28 cellular contexts compared by ENCODE assay signal in the genomic region with DNA sequence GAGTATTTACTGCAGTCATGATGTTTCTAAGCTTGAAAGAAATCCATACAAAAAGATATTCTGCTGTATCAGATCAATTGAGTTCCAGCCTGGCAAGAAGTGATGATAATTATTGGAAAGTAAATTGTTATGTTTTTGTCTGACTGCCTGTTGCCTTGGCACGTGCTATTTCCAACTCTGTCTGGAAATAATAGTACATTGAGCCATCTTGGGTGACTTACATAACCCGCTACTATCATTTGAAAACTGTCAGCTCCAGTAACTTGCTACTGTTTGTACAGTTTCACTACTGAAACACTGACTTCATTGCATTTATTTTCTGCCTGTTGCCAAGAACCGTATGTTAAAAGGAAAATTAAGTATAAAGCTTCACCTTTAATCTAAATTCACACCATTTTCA.
DNase-seq lines count a peak whose midpoint lies in the region; ATAC-seq and TF ChIP-seq lines count a peak whose summit lies in the region.
"Had no signal": no experiment of that assay in that cellular context is flagged by ENCODE, and none has a peak within 500 bp of the region (broad histone marks: within the 10 kb centered on the region; RNA-seq: fewer than 3 reads in every experiment).

No MANE protein-coding gene starts in this region.

- H4K20me1 ChIP-seq in GM23338 (replicated peaks; ENCODE audit: insufficient read depth), result no peaks in the 10 kb centered on the region

- no peak for ATAC-seq in GM23338
- ATAC-seq in GM18519 (IDR thresholded peaks at IDR 0.05; ENCODE audit: low FRiP score, unreplicated experiment), result no peak
- ATAC-seq: activated CD8-positive, alpha-beta T cell treated with anti-CD3 and anti-CD28 coated beads, Interleukin-2, amount 10 ng/mL, durations not matched to agents 7 days and 5 days had no signal

- H3K4me3 ChIP-seq in GM23338, result no peak overlapping the region
- peak overlapping the region; percentile 43 for H3K4me3 ChIP-seq in endocrine pancreas (ENCODE audit: control insufficient read depth, insufficient read depth, low read length)
- H3K4me3 ChIP-seq: lower lobe of right lung, neural progenitor cell, SJCRH30, transverse colon had no signal

- H3K27me3 ChIP-seq in GM23338 (ENCODE audit: insufficient read depth) (no peaks in the 10 kb centered on the region), endocrine pancreas (ENCODE audit: control insufficient read depth, insufficient read depth, low read length) (no peaks in the 10 kb centered on the region)
- H3K27me3 ChIP-seq: neural progenitor cell, SJCRH30, transverse colon had no signal

- no peaks in the 10 kb centered on the region for H3K9me2 ChIP-seq in GM23338 (ENCODE audit: insufficient read depth)

- no peak overlapping the region for H3K4me3 Mint-ChIP-seq in GM23338
- no peak overlapping the region for H3K4me3 Mint-ChIP-seq in activated naive CD4-positive, alpha-beta T cell treated with anti-CD3 and anti-CD28 coated beads, Interleukin-2, amount 10 ng/mL, durations not matched to agents 7 days and 5 days
- H3K4me3 Mint-ChIP-seq: activated CD8-positive, alpha-beta T cell treated with anti-CD3 and anti-CD28 coated beads, Interleukin-2, amount 10 ng/mL, durations not matched to agents 7 days and 5 days; CD14-positive monocyte; neural progenitor cell had no signal

- no peaks in the 10 kb centered on the region for H3K9me3 Mint-ChIP-seq in GM23338
- H3K9me3 Mint-ChIP-seq in activated naive CD4-positive, alpha-beta T cell treated with anti-CD3 and anti-CD28 coated beads, Interleukin-2, amount 10 ng/mL, durations not matched to agents 7 days and 5 days, result peaks cover 4% of the 10 kb centered on the region

- H3K4me1 Mint-ChIP-seq in GM23338, result peaks cover 47% of the 10 kb centered on the region
- H3K4me1 Mint-ChIP-seq in activated naive CD4-positive, alpha-beta T cell treated with anti-CD3 and anti-CD28 coated beads, Interleukin-2, amount 10 ng/mL, durations not matched to agents 7 days and 5 days, result no peaks in the 10 kb centered on the region
- H3K4me1 Mint-ChIP-seq: CD14-positive monocyte had no signal

- H3K4me1 ChIP-seq in GM23338 (ENCODE audit: insufficient read depth) (peaks cover 42% of the 10 kb centered on the region), endocrine pancreas (ENCODE audit: control insufficient read depth, insufficient read depth, low read length) (peaks cover 3% of the 10 kb centered on the region)
- H3K4me1 ChIP-seq: lower lobe of right lung, neural progenitor cell, SJCRH30, transverse colon had no signal

- CTCF ChIA-PET in activated naive CD4-positive, alpha-beta T cell treated with anti-CD3 and anti-CD28 coated beads, Interleukin-2, amount 10 ng/mL, durations not matched to agents 7 days and 5 days (lab: Charles Lee), result interaction anchor here (1.0 to 1.2 kb wide), 2 partner anchors 11 to 100 kb away, joined by 3 read pairs; no protein-coding TSS in a partner anchor

- H3K4me2 ChIP-seq in GM23338, result no peak overlapping the region
- H3K4me2 ChIP-seq: neural progenitor cell had no signal

- H3K27me3 Mint-ChIP-seq in GM23338 (ENCODE audit: insufficient read depth, low read depth, poor library complexity), result peaks cover 2% of the 10 kb centered on the region
- no peaks in the 10 kb centered on the region for H3K27me3 Mint-ChIP-seq in activated naive CD4-positive, alpha-beta T cell treated with anti-CD3 and anti-CD28 coated beads, Interleukin-2, amount 10 ng/mL, durations not matched to agents 7 days and 5 days
- H3K27me3 Mint-ChIP-seq: progenitor cell of endocrine pancreas had no signal

- H3K27ac ChIP-seq in GM23338 (ENCODE audit: low read depth), result peak overlapping the region; percentile 23; the same call in 1 of the 2 replicates
- H3K27ac ChIP-seq: lower lobe of right lung, neural progenitor cell, SJCRH30, transverse colon had no signal

- no peak for TF ChIP-seq CTCF in GM10266 (IDR thresholded peaks at IDR 0.05; ENCODE audit: control insufficient read depth, insufficient read depth, low read depth, missing control alignments)
- no peak for TF ChIP-seq CTCF in GM23338 (conservative IDR thresholded peaks at IDR 0.05; ENCODE audit: low read depth in 2 of 2)

- H3K9me3 ChIP-seq in endocrine pancreas (ENCODE audit: control insufficient read depth, low read length), result no peaks in the 10 kb centered on the region
- H3K9me3 ChIP-seq: lower lobe of right lung, SJCRH30 had no signal

- DNase-seq in GM10266 (ENCODE audit: extremely low spot score) (peak; percentile 5), GM23338 (ENCODE audit: low spot score) (no peak), medulla oblongata (ENCODE audit: extremely low spot score) (peak; percentile 59), CD1c-positive myeloid dendritic cell (ENCODE audit: extremely low spot score) (no peak)
- DNase-seq in activated effector memory CD4-positive, alpha-beta T cell treated with Interleukin-2 at 50 U/mL for 16 hours, result no peak
- no peak for DNase-seq in activated naive CD4-positive, alpha-beta T cell treated with anti-CD3 and anti-CD28 coated beads, Interleukin-2, amount 10 ng/mL, durations not matched to agents 7 days and 5 days
- DNase-seq: activated CD4-positive, CD25-positive, alpha-beta regulatory T cell treated with anti-CD3 and anti-CD28 coated beads, Interleukin-2, amount 50 U/mL, for 72 hours; activated CD8-positive, alpha-beta T cell treated with anti-CD3 and anti-CD28 coated beads, Interleukin-2, amount 10 ng/mL, durations not matched to agents 7 days and 5 days; activated gamma-delta T cell treated with Interleukin-2 at 50 U/mL for 16 hours; activated T-cell treated with anti-CD3 and anti-CD28 coated beads, Interleukin-2, amount 50 U/mL, for 1 hour; effector CD8-positive, alpha-beta T cell; EL; GOT3; kidney; lower lobe of right lung; NCI-H1092 treated with DMSO at 0.1 percent for 48 hours; NCI-H2029; NCI-H345; NK-92 treated with Interleukin-12 subunit alpha and Interleukin-12 subunit beta, amount 100 ng/mL, for 24 hours; SJCRH30; stimulated activated CD8-positive, alpha-beta memory T cell treated with anti-CD3 and anti-CD28 coated beads, Interleukin-4, amount 100 ng/mL, for 48 hours; T-helper 1 cell; transverse colon had no signal

- H3F3A ChIP-seq in GM23338 (replicated peaks; ENCODE audit: low read depth), result no peaks in the 10 kb centered on the region; the same call in 1 of the 2 replicates

- no peak overlapping the region for H3K27ac Mint-ChIP-seq in GM23338
- no peak overlapping the region for H3K27ac Mint-ChIP-seq in activated naive CD4-positive, alpha-beta T cell treated with anti-CD3 and anti-CD28 coated beads, Interleukin-2, amount 10 ng/mL, durations not matched to agents 7 days and 5 days
- H3K27ac Mint-ChIP-seq: activated CD8-positive, alpha-beta T cell treated with anti-CD3 and anti-CD28 coated beads, Interleukin-2, amount 10 ng/mL, durations not matched to agents 7 days and 5 days; CD14-positive monocyte; neural progenitor cell; progenitor cell of endocrine pancreas had no signal

- H3K9ac ChIP-seq in endocrine pancreas (ENCODE audit: control insufficient read depth, insufficient read depth, low read length), result no peak overlapping the region
- H3K9ac ChIP-seq: neural progenitor cell had no signal

- H3K36me3 Mint-ChIP-seq in GM23338 (ENCODE audit: low read depth), result peaks cover 14% of the 10 kb centered on the region; the same call in 2 of the 3 replicates
- H3K36me3 Mint-ChIP-seq in activated naive CD4-positive, alpha-beta T cell treated with anti-CD3 and anti-CD28 coated beads, Interleukin-2, amount 10 ng/mL, durations not matched to agents 7 days and 5 days, result no peaks in the 10 kb centered on the region
- H3K36me3 Mint-ChIP-seq: CD14-positive monocyte, neural progenitor cell had no signal

- no peaks in the 10 kb centered on the region for H3K79me2 ChIP-seq in GM23338 (replicated peaks; ENCODE audit: insufficient read depth)

- H3K36me3 ChIP-seq in GM23338 (ENCODE audit: insufficient read depth) (no peaks in the 10 kb centered on the region), endocrine pancreas (ENCODE audit: control insufficient read depth, insufficient read depth, low read length) (no peaks in the 10 kb centered on the region)
- H3K36me3 ChIP-seq: lower lobe of right lung, neural progenitor cell, SJCRH30, transverse colon had no signal

- no peak overlapping the region for H2AFZ ChIP-seq in GM23338
- H2AFZ ChIP-seq: neural progenitor cell had no signal

TF ChIP-seq in GM23338, 12 proteins besides CTCF, POLR2A, EP300 and RAD21 (continues in another document):
- no peak for TF ChIP-seq EZH2 (IDR thresholded peaks at IDR 0.05; ENCODE audit: low read depth, unreplicated experiment)
- TF ChIP-seq POLR2AphosphoS5 (IDR thresholded peaks at IDR 0.05; ENCODE audit: low read depth), result no peak
- no peak for TF ChIP-seq STAT1 (IDR thresholded peaks at IDR 0.05; ENCODE audit: unreplicated experiment)
- no peak for TF ChIP-seq ZNF331 (CRISPR knock-in tag; IDR thresholded peaks at IDR 0.05; ENCODE audit: low read depth)

Comparison
In these comparisons a context has a peak if more than half of its experiments do, and no peak if none do; other contexts are left out.
1. DNase-seq: peak in GM10266 (single experiment) and medulla oblongata (single experiment); none in GM23338 (single experiment), CD1c-positive myeloid dendritic cell (single experiment), activated effector memory CD4-positive, alpha-beta T cell treated with Interleukin-2 at 50 U/mL for 16 hours (single experiment) and activated naive CD4-positive, alpha-beta T cell treated with anti-CD3 and anti-CD28 coated beads, Interleukin-2, amount 10 ng/mL, durations not matched to agents 7 days and 5 days (single experiment).